In genomic region chr5:178469975-178470692, GRCh38 we compare ENCODE assay signal across 26 cellular contexts.
DNase-seq lines count a peak whose midpoint lies in the region; ATAC-seq and TF ChIP-seq lines count a peak whose summit lies in the region.
"Had no signal": no experiment of that assay in that cellular context is flagged by ENCODE, and none has a peak within 500 bp of the region (broad histone marks: within the 10 kb centered on the region; RNA-seq: fewer than 3 reads in every experiment).

No MANE protein-coding gene starts in this region.

- no peak for ATAC-seq in activated CD8-positive, alpha-beta memory T cell treated with anti-CD3 and anti-CD28 coated beads, Interleukin-2, amount 10 ng/mL, durations not matched to agents 7 days and 5 days
- ATAC-seq in RWPE2 (ENCODE audit: low read depth) (no peak), sciatic nerve (no peak), heart right ventricle (no peak)
- ATAC-seq: A549; activated CD8-positive, alpha-beta T cell treated with anti-CD3 and anti-CD28 coated beads for 36 hours; gastroesophageal sphincter; left ventricle myocardium superior; naive thymus-derived CD8-positive, alpha-beta T cell had no signal

- CTCF ChIA-PET in activated CD8-positive, alpha-beta memory T cell treated with anti-CD3 and anti-CD28 coated beads, Interleukin-2, amount 10 ng/mL, durations not matched to agents 7 days and 5 days (lab: Charles Lee): interaction anchor here (1.2 kb wide), 1 partner anchor 9 kb away, joined by 3 read pairs; no protein-coding TSS in a partner anchor

- H3K27me3 Mint-ChIP-seq in activated CD8-positive, alpha-beta memory T cell treated with anti-CD3 and anti-CD28 coated beads, Interleukin-2, amount 10 ng/mL, durations not matched to agents 7 days and 5 days: no peaks in the 10 kb centered on the region
- H3K27me3 Mint-ChIP-seq: activated CD8-positive, alpha-beta T cell treated with anti-CD3 and anti-CD28 coated beads for 36 hours; activated T-cell treated with anti-CD3 and anti-CD28 coated beads, Interleukin-2, amount 50 U/mL, for 24 hours had no signal

- no peaks in the 10 kb centered on the region for H3K9me3 Mint-ChIP-seq in activated CD8-positive, alpha-beta memory T cell treated with anti-CD3 and anti-CD28 coated beads, Interleukin-2, amount 10 ng/mL, durations not matched to agents 7 days and 5 days (ENCODE audit: low read depth)
- H3K9me3 Mint-ChIP-seq: activated CD8-positive, alpha-beta T cell treated with anti-CD3 and anti-CD28 coated beads for 36 hours; activated T-cell treated with anti-CD3 and anti-CD28 coated beads, Interleukin-2, amount 50 U/mL, for 24 hours; CD8-positive, alpha-beta memory T cell; naive thymus-derived CD8-positive, alpha-beta T cell; T-helper 1 cell treated with Interleukin-12 subunit alpha and Interleukin-12 subunit beta and Interleukin-4 antibody, amounts not matched to agents 30 μg/mL and 1 μg/mL, for 36 hours had no signal

- H3K9me3 ChIP-seq in RWPE2 (ENCODE audit: severe bottlenecking) (no peaks in the 10 kb centered on the region), heart right ventricle (peaks cover 0 to 6% (median 0%) of the 10 kb centered on the region in 11 donors)
- H3K9me3 ChIP-seq: gastroesophageal sphincter, ovary, Peyer's patch, tibial artery had no signal

- no peaks in the 10 kb centered on the region for H3K36me3 Mint-ChIP-seq in activated CD8-positive, alpha-beta memory T cell treated with anti-CD3 and anti-CD28 coated beads, Interleukin-2, amount 10 ng/mL, durations not matched to agents 7 days and 5 days
- H3K36me3 Mint-ChIP-seq: CD8-positive, alpha-beta memory T cell; naive thymus-derived CD8-positive, alpha-beta T cell had no signal

- no peak overlapping the region for H3K4me3 ChIP-seq in RWPE2 (ENCODE audit: severe bottlenecking)
- H3K4me3 ChIP-seq in heart right ventricle: no peak overlapping the region
- H3K4me3 ChIP-seq: A549, dorsolateral prefrontal cortex, gastroesophageal sphincter, ovary, Peyer's patch, SJSA1, tibial artery had no signal

- H3K36me3 ChIP-seq in RWPE2 (ENCODE audit: low read depth) (no peaks in the 10 kb centered on the region), heart right ventricle (no peaks in the 10 kb centered on the region)
- H3K36me3 ChIP-seq: gastroesophageal sphincter, ovary, Peyer's patch, SJSA1, tibial artery had no signal

- TF ChIP-seq CTCF in RWPE2 (IDR thresholded peaks at IDR 0.05; ENCODE audit: poor library complexity, severe bottlenecking) (no peak), heart right ventricle (IDR thresholded peaks at IDR 0.05) (no peak)

- no peaks in the 10 kb centered on the region for H3K4me1 ChIP-seq in RWPE2 (ENCODE audit: insufficient read depth, poor library complexity, severe bottlenecking)
- peaks cover 0 to 25% (median 21%) of the 10 kb centered on the region in 9 donors for H3K4me1 ChIP-seq in heart right ventricle
- H3K4me1 ChIP-seq: A549, SJSA1 had no signal

- no peak overlapping the region for H3K27ac ChIP-seq in RWPE2 (ENCODE audit: poor library complexity, severe bottlenecking)
- no peak overlapping the region for H3K27ac ChIP-seq in heart right ventricle
- H3K27ac ChIP-seq: A549, dorsolateral prefrontal cortex, gastroesophageal sphincter, ovary, Peyer's patch, SJSA1, tibial artery had no signal

- intact Hi-C loops in sciatic nerve (cut with DNase I): no loop called here
- intact Hi-C loops in heart right ventricle (cut with DNase I): loop anchor here in 3 of 10 donors (10.0 kb wide), 3 partner anchors 65 to 185 kb away; no protein-coding TSS in a partner anchor

- H3K4me1 Mint-ChIP-seq in activated CD8-positive, alpha-beta memory T cell treated with anti-CD3 and anti-CD28 coated beads, Interleukin-2, amount 10 ng/mL, durations not matched to agents 7 days and 5 days: peaks cover 4% of the 10 kb centered on the region

- no peak overlapping the region for H3K4me3 Mint-ChIP-seq in activated CD8-positive, alpha-beta memory T cell treated with anti-CD3 and anti-CD28 coated beads, Interleukin-2, amount 10 ng/mL, durations not matched to agents 7 days and 5 days
- H3K4me3 Mint-ChIP-seq: activated CD8-positive, alpha-beta T cell treated with anti-CD3 and anti-CD28 coated beads for 36 hours; activated T-cell treated with anti-CD3 and anti-CD28 coated beads, Interleukin-2, amount 50 U/mL, for 24 hours; CD8-positive, alpha-beta memory T cell; naive thymus-derived CD8-positive, alpha-beta T cell; T-helper 1 cell treated with Interleukin-12 subunit alpha and Interleukin-12 subunit beta and Interleukin-4 antibody, amounts not matched to agents 30 μg/mL and 1 μg/mL, for 36 hours had no signal

- peak; percentile 26 for DNase-seq in activated CD8-positive, alpha-beta memory T cell treated with anti-CD3 and anti-CD28 coated beads, Interleukin-2, amount 10 ng/mL, durations not matched to agents 7 days and 5 days
- no peak for DNase-seq in activated CD8-positive, alpha-beta memory T cell treated with anti-CD3 and anti-CD28 coated beads for 24 hours
- DNase-seq in RWPE2 (ENCODE audit: low spot score) (peak; percentile 55), left kidney (ENCODE audit: low read depth, low spot score) (peak; percentile 42), sciatic nerve (ENCODE audit: low spot score) (peak; percentile 44), SW480 (ENCODE audit: low spot score) (no peak), cerebellar cortex (ENCODE audit: low spot score) (no peak), heart right ventricle (no peak)
- DNase-seq: activated CD8-positive, alpha-beta T cell treated with anti-CD3 and anti-CD28 coated beads for 36 hours; activated T-cell treated with anti-CD3 and anti-CD28 coated beads, Interleukin-2, amount 50 U/mL, for 24 hours; AML-193; CD8-positive, alpha-beta memory T cell; dorsolateral prefrontal cortex; GF-D8; left ventricle myocardium superior; naive thymus-derived CD8-positive, alpha-beta T cell; NCI-H1048; NCI-H1694; NCI-H446 treated with DMSO at 0.1 percent for 48 hours; ovary had no signal

- 77 to 78% methylated on average over 17 of the region's 17 CpGs for WGBS in heart right ventricle, 2 donors

- H3K27me3 ChIP-seq in RWPE2 (ENCODE audit: insufficient read depth, poor library complexity, severe bottlenecking): no peaks in the 10 kb centered on the region
- H3K27me3 ChIP-seq in heart right ventricle: no peaks in the 10 kb centered on the region
- H3K27me3 ChIP-seq: dorsolateral prefrontal cortex, gastroesophageal sphincter, ovary, Peyer's patch, SJSA1, tibial artery had no signal

- no peak overlapping the region for H3K27ac Mint-ChIP-seq in activated CD8-positive, alpha-beta memory T cell treated with anti-CD3 and anti-CD28 coated beads, Interleukin-2, amount 10 ng/mL, durations not matched to agents 7 days and 5 days
- H3K27ac Mint-ChIP-seq: activated CD8-positive, alpha-beta T cell treated with anti-CD3 and anti-CD28 coated beads for 36 hours; activated T-cell treated with anti-CD3 and anti-CD28 coated beads, Interleukin-2, amount 50 U/mL, for 24 hours; CD8-positive, alpha-beta memory T cell; T-helper 1 cell treated with Interleukin-12 subunit alpha and Interleukin-12 subunit beta and Interleukin-4 antibody, amounts not matched to agents 30 μg/mL and 1 μg/mL, for 36 hours had no signal

Comparison
In these comparisons a context has a peak if more than half of its experiments do, and no peak if none do; other contexts are left out.
1. DNase-seq: peak in activated CD8-positive, alpha-beta memory T cell treated with anti-CD3 and anti-CD28 coated beads, Interleukin-2, amount 10 ng/mL, durations not matched to agents 7 days and 5 days (single experiment), RWPE2 (single experiment), left kidney (single experiment) and sciatic nerve (single experiment); none in activated CD8-positive, alpha-beta memory T cell treated with anti-CD3 and anti-CD28 coated beads for 24 hours (single experiment), SW480 (single experiment), cerebellar cortex (single experiment) and heart right ventricle (0 of 2).